In genomic region chr11:9039863-9040262, GRCh38 we compare ENCODE assay signal across 21 cellular contexts. TPM values are rescaled to one million over a fixed set of nuclear protein-coding genes. Genes with fewer than 3 reads are reported as not detected.
DNase-seq lines count a peak whose midpoint lies in the region; ATAC-seq, FAIRE-seq and TF ChIP-seq lines count a peak whose summit lies in the region.
"Had no signal": no experiment of that assay in that cellular context is flagged by ENCODE, and none has a peak within 500 bp of the region (broad histone marks: within the 10 kb centered on the region; RNA-seq: fewer than 3 reads in every experiment).

No MANE protein-coding gene starts in this region.

- H3K4me1 ChIP-seq in HCT116 (ENCODE audit: control insufficient read depth in 1 of 2, insufficient read depth in 2 of 2, low read length in 2 of 2): peaks cover 0 to 22% of the 10 kb centered on the region in 2 experiments; a peak in 2 of 4 replicates
- peaks cover 0 to 8% (median 2%) of the 10 kb centered on the region in 4 experiments; a peak in 3 of 7 replicates for H3K4me1 ChIP-seq in H1 (replicated peaks in 1 of 4; ENCODE audit: control insufficient read depth in 3 of 4, insufficient read depth in 4 of 4, low read length in 3 of 4)
- H3K4me1 ChIP-seq in neuronal stem cell (ENCODE audit: control insufficient read depth in 2 of 2, insufficient read depth in 1 of 2, low read depth in 1 of 2, low read length in 2 of 2): peaks cover 7 to 17% of the 10 kb centered on the region in 2 donors
- H3K4me1 ChIP-seq in body of pancreas: no peaks in the 10 kb centered on the region
- H3K4me1 ChIP-seq: BE2C, BLaER1 had no signal

- 0 out of 2 replicates have a peak overlapping the region, but pooled peaks have one; percentile 66 for H2BK15ac ChIP-seq in H1 (ENCODE audit: low read length)
- H2BK15ac ChIP-seq in neuronal stem cell (ENCODE audit: low read length): peak overlapping the region; percentile 69

- no peaks in the 10 kb centered on the region for H3K27me3 Mint-ChIP-seq in CD14-positive monocyte (ENCODE audit: low read depth in 3 of 3)

- no peaks in the 10 kb centered on the region for H4K20me1 ChIP-seq in HCT116 (ENCODE audit: insufficient read depth)
- no peaks in the 10 kb centered on the region for H4K20me1 ChIP-seq in H1 (replicated peaks in 1 of 2; ENCODE audit: control insufficient read depth in 1 of 2, insufficient read depth in 2 of 2, low read length in 2 of 2)
- H4K20me1 ChIP-seq: BLaER1 had no signal

- peaks cover 0 to 2% (median 0%) of the 10 kb centered on the region in 7 donors for H3K9me3 Mint-ChIP-seq in CD14-positive monocyte
- H3K9me3 Mint-ChIP-seq: CD4-positive, alpha-beta T cell; CD8-positive, alpha-beta T cell had no signal

- H3K79me1 ChIP-seq in H1 (ENCODE audit: low read depth, low read length) (no peaks in the 10 kb centered on the region), neuronal stem cell (ENCODE audit: low read depth, low read length) (no peaks in the 10 kb centered on the region)

- no peak for FAIRE-seq in H1 (lab: Jason Lieb, UNC)
- FAIRE-seq: A204.1, D721Med, G401.6, GM19239 had no signal

- no peak overlapping the region for H3K56ac ChIP-seq in H1 (replicated peaks; ENCODE audit: insufficient read length, low read depth, low read length)

- intact Hi-C loops in CD14-positive monocyte (cut with micrococcal nuclease): no loop called here
- intact Hi-C loops in HCT116 (cut with micrococcal nuclease): no loop called here
- intact Hi-C loops in body of pancreas (cut with DNase I): no loop called here

- ATAC-seq in HCT116 (no peak), body of pancreas (no peak)
- ATAC-seq: CD8-positive, alpha-beta T cell had no signal

- no peak for TF ChIP-seq EP300 in H1 (IDR thresholded peaks at IDR 0.05; ENCODE audit: borderline replicate concordance in 1 of 2, low read depth in 2 of 2, low read length in 2 of 2)

- H3K27ac ChIP-seq in HCT116 (ENCODE audit: low read depth, low read length): no peak overlapping the region
- H3K27ac ChIP-seq in H1 (ENCODE audit: low read depth, low read length): no peak overlapping the region
- H3K27ac ChIP-seq in neuronal stem cell (replicated peaks; ENCODE audit: low read length): no peak overlapping the region
- no peak overlapping the region for H3K27ac ChIP-seq in body of pancreas
- H3K27ac ChIP-seq: BLaER1 had no signal

- POLR2A ChIA-PET in HCT116 (lab: Charles Lee): no interaction called here
- POLR2A ChIA-PET in H1 (lab: Charles Lee; ENCODE audit: partially characterized antibody): no interaction called here

- H2BK12ac ChIP-seq in H1 (ENCODE audit: low read depth, low read length): no peak overlapping the region
- peak overlapping the region; percentile 92 for H2BK12ac ChIP-seq in neuronal stem cell (ENCODE audit: low read length)

- no peak for TF ChIP-seq POLR2A in HCT116 (IDR thresholded peaks at IDR 0.05; ENCODE audit: borderline replicate concordance, extremely low read depth, insufficient read depth, insufficient read length)
- no peak for TF ChIP-seq POLR2A in H1 (IDR thresholded peaks at IDR 0.05; ENCODE audit: control extremely low read depth in 1 of 2, low read depth in 2 of 2, low read length in 2 of 2)
- TF ChIP-seq POLR2A in body of pancreas (IDR thresholded peaks at IDR 0.05): no peak

- RAD21 ChIA-PET in HCT116 (lab: Charles Lee; ENCODE audit: low non-redundant PET in 1 of 2, low total read pairs in 2 of 2, uncharacterized antibody in 2 of 2, unreplicated experiment in 2 of 2): no interaction called here

- H2BK120ac ChIP-seq in H1 (replicated peaks; ENCODE audit: low read depth, low read length) (no peak overlapping the region), neuronal stem cell (ENCODE audit: low read depth, low read length) (no peak overlapping the region)

- H3K79me2 ChIP-seq in HCT116 (ENCODE audit: insufficient read depth, low read length) (no peaks in the 10 kb centered on the region), H1 (ENCODE audit: control insufficient read depth in 1 of 2, insufficient read depth in 2 of 2, low read length in 2 of 2) (no peaks in the 10 kb centered on the region)

- BruUV-seq in HCT116 (replicated peaks; lab: Mats Ljungman, UMichigan): no TSS peak

- H4K8ac ChIP-seq in H1 (ENCODE audit: extremely low read depth, insufficient read depth, low read length) (peak overlapping the region; percentile 25; the same call in 1 of the 2 replicates), neuronal stem cell (ENCODE audit: low read depth, low read length) (no peak overlapping the region)

- H3K23ac ChIP-seq in H1 (ENCODE audit: insufficient read length) (no peak overlapping the region), neuronal stem cell (ENCODE audit: low read depth, low read length, poor library complexity) (no peak overlapping the region)

- CTCF ChIA-PET in HCT116 (lab: Charles Lee) (no interaction called here), H1 (lab: Charles Lee; ENCODE audit: partially characterized antibody) (interaction anchor here (0.9 to 2.0 kb wide), 5 partner anchors 10 to 499 kb away, joined by 3 to 7 read pairs (median 5); no protein-coding TSS in a partner anchor)

- no peak for TF ChIP-seq CTCF in CD14-positive monocyte (IDR thresholded peaks at IDR 0.05)
- TF ChIP-seq CTCF in HCT116 (IDR thresholded peaks at IDR 0.05 in 2 of 3, conservative IDR thresholded peaks at IDR 0.05 in 1 of 3; ENCODE audit: borderline replicate concordance in 1 of 3, insufficient read depth in 1 of 3, low read depth in 2 of 3, low read length in 2 of 3): no peak
- TF ChIP-seq CTCF in H1 (IDR thresholded peaks at IDR 0.05; ENCODE audit: control extremely low read depth in 1 of 3, insufficient read depth in 1 of 3, low read depth in 1 of 3, low read length in 3 of 3): no peak
- TF ChIP-seq CTCF in body of pancreas (IDR thresholded peaks at IDR 0.05): no peak

- WGBS in H1 (ENCODE audit: extremely low coverage in 1 of 2, insufficient coverage in 1 of 2, insufficient read length in 1 of 2, insufficient replicate concordance in 2 of 2, low coverage in 1 of 2, low lambda C conversion rate in 2 of 2, missing lambda C conversion rate in 1 of 2), 2 experiments: 92% methylated on average over 19 of the region's 19 CpGs; no CpG with 5 or more reads in 1 of the 2 experiments
- no CpG with 5 or more reads among the region's 19 CpGs for WGBS in neuronal stem cell (ENCODE audit: extremely low coverage in 2 of 2, insufficient read length in 2 of 2, insufficient replicate concordance in 1 of 2), 2 donors
- 89 to 92% methylated on average over 19 of the region's 19 CpGs for whole genome bisulfite sequencing in body of pancreas, 2 donors

- H3K9me2 ChIP-seq in HCT116 (ENCODE audit: insufficient read depth): no peaks in the 10 kb centered on the region

- H2BK20ac ChIP-seq in H1 (ENCODE audit: low read length): no peak overlapping the region

- no peak overlapping the region for H4K5ac ChIP-seq in H1 (ENCODE audit: insufficient read length, low read depth, low read length)

- H3K27me3 ChIP-seq in HCT116 (ENCODE audit: insufficient read depth, low read length) (no peaks in the 10 kb centered on the region), H1 (replicated peaks in 1 of 4; ENCODE audit: control insufficient read depth in 3 of 4, extremely low read depth in 1 of 4, insufficient read depth in 3 of 4, low read length in 3 of 4) (no peaks in the 10 kb centered on the region), neuronal stem cell (ENCODE audit: control insufficient read depth in 3 of 3, insufficient read depth in 3 of 3, low read depth in 1 of 3, low read length in 3 of 3) (peaks cover 0 to 24% (median 0%) of the 10 kb centered on the region in 3 experiments), body of pancreas (no peaks in the 10 kb centered on the region)
- H3K27me3 ChIP-seq: BE2C, BLaER1 had no signal

- H2AK5ac ChIP-seq in H1 (ENCODE audit: low read depth, low read length): no peak overlapping the region
- H2AK5ac ChIP-seq in neuronal stem cell (ENCODE audit: low read depth, low read length): peak overlapping the region; percentile 97

- no peak overlapping the region for H3K4me3 Mint-ChIP-seq in CD14-positive monocyte
- H3K4me3 Mint-ChIP-seq: CD4-positive, alpha-beta T cell; CD8-positive, alpha-beta T cell had no signal

- H3K27ac Mint-ChIP-seq in CD14-positive monocyte: peak overlapping the region; percentile 85 to 95 (median 92)
- H3K27ac Mint-ChIP-seq: CD4-positive, alpha-beta T cell; CD8-positive, alpha-beta T cell had no signal

- H3K18ac ChIP-seq in H1 (ENCODE audit: extremely low read depth, low read length) (no peak overlapping the region), neuronal stem cell (ENCODE audit: low read length) (peak overlapping the region; percentile 92)

- DNase-seq in CD14-positive monocyte (ENCODE audit: low spot score) (no peak), HCT116 (ENCODE audit: low read depth, low spot score) (no peak), H1 (ENCODE audit: low read depth in 1 of 2, low spot score in 2 of 2) (no peak), neuronal stem cell (ENCODE audit: low spot score) (no peak), SIG-M5 (lab: John Stamatoyannopoulos, UW) (no peak), NCI-H187 treated with DMSO at 0.1 percent for 48 hours (lab: John Stamatoyannopoulos, UW) (no peak), body of pancreas (no peak)
- DNase-seq: 8988T; BE2C; C1 segment of cervical spinal cord; Caco-2; CD4-positive, alpha-beta T cell; DMS79 treated with DMSO at 0.1 percent for 48 hours; GF-D8 had no signal

- TF ChIP-seq RAD21 in HCT116 (IDR thresholded peaks at IDR 0.05; ENCODE audit: low read depth): no peak
- no peak for TF ChIP-seq RAD21 in H1 (IDR thresholded peaks at IDR 0.05 in 1 of 2, conservative IDR thresholded peaks at IDR 0.05 in 1 of 2; ENCODE audit: low read depth in 2 of 2, low read length in 2 of 2)

- H3K9me3 ChIP-seq in HCT116 (ENCODE audit: control insufficient read depth in 1 of 2, insufficient read depth in 1 of 2, low read depth in 1 of 2, low read length in 2 of 2) (no peaks in the 10 kb centered on the region), H1 (ENCODE audit: insufficient read depth in 2 of 2, low read depth in 1 of 2, low read length in 1 of 2) (no peaks in the 10 kb centered on the region), neuronal stem cell (replicated peaks in 1 of 2; ENCODE audit: control insufficient read depth in 2 of 2, insufficient read depth in 1 of 2, low read depth in 1 of 2, low read length in 2 of 2) (peaks cover 2 to 18% of the 10 kb centered on the region in 2 donors), body of pancreas (no peaks in the 10 kb centered on the region)
- H3K9me3 ChIP-seq: BE2C, BLaER1, Caco-2 had no signal

- peak overlapping the region; percentile 60; the same call in 1 of the 2 replicates for H3K4me2 ChIP-seq in HCT116 (ENCODE audit: low read length)
- no peak overlapping the region for H3K4me2 ChIP-seq in H1 (ENCODE audit: insufficient read depth in 1 of 2, low read depth in 2 of 2, low read length in 2 of 2)
- no peak overlapping the region for H3K4me2 ChIP-seq in neuronal stem cell (ENCODE audit: insufficient read depth, low read length, poor library complexity, severe bottlenecking)
- H3K4me2 ChIP-seq: BLaER1 had no signal

- H3K4me1 Mint-ChIP-seq in CD14-positive monocyte: peaks cover 26% of the 10 kb centered on the region

- no peaks in the 10 kb centered on the region for H3K23me2 ChIP-seq in H1 (ENCODE audit: low read depth, low read length)

- H2AFZ ChIP-seq in HCT116 (ENCODE audit: low read depth, low read length, poor library complexity, severe bottlenecking): no peak overlapping the region
- H2AFZ ChIP-seq in H1 (ENCODE audit: low read length): no peak overlapping the region
- H2AFZ ChIP-seq in neuronal stem cell (ENCODE audit: low read length): no peak overlapping the region

- H4K91ac ChIP-seq in H1 (replicated peaks; ENCODE audit: insufficient read length, low read length) (no peak overlapping the region), neuronal stem cell (ENCODE audit: low read depth, low read length, poor library complexity) (peak overlapping the region; percentile 56)

- no peaks in the 10 kb centered on the region for H3K36me3 Mint-ChIP-seq in CD14-positive monocyte
- H3K36me3 Mint-ChIP-seq: CD8-positive, alpha-beta T cell had no signal

- no peak overlapping the region for H3K4ac ChIP-seq in H1 (replicated peaks; ENCODE audit: insufficient read length, low read depth, low read length)
- no peak overlapping the region for H3K4ac ChIP-seq in neuronal stem cell (ENCODE audit: low read length)

- H3K14ac ChIP-seq in H1 (ENCODE audit: insufficient read length) (no peak overlapping the region), neuronal stem cell (ENCODE audit: low read length) (peak overlapping the region; percentile 51)

- H3K9ac ChIP-seq in HCT116 (ENCODE audit: low read length) (no peak overlapping the region), H1 (replicated peaks in 1 of 4; ENCODE audit: extremely low read depth in 1 of 4, low read depth in 3 of 4, low read length in 3 of 4) (no peak overlapping the region), neuronal stem cell (ENCODE audit: low read depth, low read length, poor library complexity) (no peak overlapping the region)
- H3K9ac ChIP-seq: BLaER1 had no signal

- no peaks in the 10 kb centered on the region for H3K36me3 ChIP-seq in HCT116 (ENCODE audit: control insufficient read depth in 1 of 2, insufficient read depth in 2 of 2, low read length in 2 of 2)
- no peaks in the 10 kb centered on the region for H3K36me3 ChIP-seq in H1 (ENCODE audit: control insufficient read depth in 2 of 4, insufficient read depth in 4 of 4, low read length in 3 of 4)
- H3K36me3 ChIP-seq in neuronal stem cell (replicated peaks in 1 of 2; ENCODE audit: control insufficient read depth in 2 of 2, insufficient read depth in 2 of 2, low read length in 2 of 2): no peaks in the 10 kb centered on the region
- no peaks in the 10 kb centered on the region for H3K36me3 ChIP-seq in body of pancreas (replicated peaks in 1 of 2; ENCODE audit: insufficient read depth in 1 of 2, low read depth in 2 of 2)
- H3K36me3 ChIP-seq: BE2C, BLaER1 had no signal

- no peak overlapping the region for H2BK5ac ChIP-seq in H1 (ENCODE audit: low read depth, low read length)
- H2BK5ac ChIP-seq in neuronal stem cell (ENCODE audit: low read length): peak overlapping the region; percentile 0

- no peak overlapping the region for H3K4me3 ChIP-seq in HCT116 (replicated peaks in 1 of 2; ENCODE audit: low read depth in 1 of 2, low read length in 2 of 2)
- no peak overlapping the region for H3K4me3 ChIP-seq in H1 (ENCODE audit: extremely low read depth in 1 of 4, insufficient read depth in 2 of 4, low read depth in 3 of 4, low read length in 4 of 4)
- H3K4me3 ChIP-seq in neuronal stem cell (ENCODE audit: low read length in 2 of 2): no peak overlapping the region
- H3K4me3 ChIP-seq in body of pancreas: no peak overlapping the region
- H3K4me3 ChIP-seq: BLaER1 had no signal

RNA-seq across cellular contexts. Expression of gene NRIP3, which starts 36.1 kb away (rescaled TPM):
- polyA plus RNA-seq in CD14-positive monocyte (1 to 10 TPM in 1 of 2 donors, under 1 TPM in 1; 0.28 to 1.0 TPM), H1 (2011; rRNA removed) (2.4 and 3.9 TPM in 2 replicates)
- total RNA-seq in HCT116 (2021; ENCODE audit: unreplicated experiment) (0.15 TPM), body of pancreas (1 to 10 TPM in 1 of 2 donors, not detected in 1; 2.1 TPM)
- 0.01 and 0.10 TPM in 2 replicates for polyA plus RNA-seq in HCT116 (2012)
- 7.1 and 7.8 TPM in 2 replicates for total RNA-seq in H1 (2021; fragmentation: NEBNext Ultra II Directional; extraction: Animal tissue kit (Norgen Biotek cat#: 25700))
- 3.6 TPM for polyA plus RNA-seq in H1 (2011; cell fraction: cytosol; rRNA removed)
- polyA plus RNA-seq in H1 (2011; cell fraction: nucleus; rRNA removed): 2.2 TPM
- 3.5 to 4.2 TPM (median 4.0 TPM) in 4 replicates for polyA plus RNA-seq in H1 (2012, experiment 1 of 2)
- polyA plus RNA-seq in H1 (2012, experiment 2 of 2): 2.3 TPM
- 4.9 TPM for polyA plus RNA-seq in H1 (2013, experiment 1 of 2)
- polyA plus RNA-seq in H1 (2013, experiment 2 of 2): 4.9 TPM
- 9.2 and 10.0 TPM in 2 replicates for polyA minus RNA-seq in H1 (2011; rRNA and poly(A)+ RNA removed)
- polyA minus RNA-seq in H1 (2011; cell fraction: cytosol; rRNA and poly(A)+ RNA removed): 6.5 TPM
- 4.4 TPM for polyA minus RNA-seq in H1 (2011; cell fraction: nucleus; rRNA and poly(A)+ RNA removed)
- 5.7 TPM for polyA plus RNA-seq in neuronal stem cell (2013, experiment 1 of 2)
- polyA plus RNA-seq in neuronal stem cell (2013, experiment 2 of 2): 5.6 TPM

RNA-seq across cellular contexts. Expression of gene SCUBE2, which starts 51.5 kb away (rescaled TPM):
- polyA plus RNA-seq in CD14-positive monocyte: under 1 TPM in 1 of 2 donors, not detected in 1; 0.21 TPM
- 1.3 TPM for total RNA-seq in HCT116 (2021; ENCODE audit: unreplicated experiment)
- 0.51 and 1.6 TPM in 2 replicates for polyA plus RNA-seq in HCT116 (2012)
- total RNA-seq in H1 (2021; fragmentation: NEBNext Ultra II Directional; extraction: Animal tissue kit (Norgen Biotek cat#: 25700)): 0.42 and 1.2 TPM in 2 replicates
- 0.29 and 1.1 TPM in 2 replicates for polyA plus RNA-seq in H1 (2011; rRNA removed)
- polyA plus RNA-seq in H1 (2011; cell fraction: cytosol; rRNA removed): 0.63 TPM
- 0.90 TPM for polyA plus RNA-seq in H1 (2011; cell fraction: nucleus; rRNA removed)
- 1.1 to 2.0 TPM (median 1.8 TPM) in 4 replicates for polyA plus RNA-seq in H1 (2012, experiment 1 of 2)
- polyA plus RNA-seq in H1 (2012, experiment 2 of 2): 0.26 TPM
- polyA plus RNA-seq in H1 (2013, experiment 1 of 2): 0.61 TPM
- 0.31 TPM for polyA plus RNA-seq in H1 (2013, experiment 2 of 2)
- 0.50 and 2.0 TPM in 2 replicates for polyA minus RNA-seq in H1 (2011; rRNA and poly(A)+ RNA removed)
- not detected for polyA minus RNA-seq in H1 (2011; cell fraction: cytosol; rRNA and poly(A)+ RNA removed)
- polyA minus RNA-seq in H1 (2011; cell fraction: nucleus; rRNA and poly(A)+ RNA removed): 0.20 TPM
- polyA plus RNA-seq in neuronal stem cell (2013, experiment 1 of 2): 5.7 TPM
- 6.0 TPM for polyA plus RNA-seq in neuronal stem cell (2013, experiment 2 of 2)
- 10 to 100 TPM in 1 of 2 donors, 1 to 10 TPM in 1; 6.6 to 40.0 TPM for total RNA-seq in body of pancreas
- total RNA-seq: Calu3; CD8-positive, alpha-beta T cell had no signal
